In the genomic region with DNA sequence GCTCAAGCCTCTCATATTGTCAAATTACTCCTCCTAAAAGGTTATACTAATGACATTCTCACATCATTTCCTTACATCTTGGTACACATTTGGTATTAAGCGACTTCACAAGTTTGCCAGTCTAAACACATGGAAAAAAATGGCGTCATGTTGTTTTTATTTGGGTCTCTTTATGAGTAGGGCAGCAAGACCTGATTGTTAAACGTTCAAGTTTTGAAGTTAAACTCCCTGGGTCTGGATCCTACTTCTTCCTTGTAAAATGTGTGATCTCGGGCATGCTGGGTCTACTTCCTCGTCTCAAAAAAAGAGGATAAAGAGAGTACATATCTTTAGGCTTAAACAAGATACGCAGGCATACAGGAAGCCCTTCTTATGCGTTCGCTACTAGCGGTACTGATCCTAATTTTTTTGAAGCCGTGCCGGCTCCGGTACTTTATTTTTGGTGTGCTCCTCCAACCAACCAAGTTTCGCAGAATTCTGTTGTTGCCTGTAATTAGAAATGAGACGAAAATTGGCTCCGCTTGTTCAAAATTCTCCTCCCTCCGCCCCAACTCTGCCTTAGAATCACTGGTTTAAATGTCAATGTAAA, we compare ENCODE assay signal across 8 cellular contexts. TPM values are rescaled to one million over a fixed set of nuclear protein-coding genes. Genes with fewer than 3 reads are reported as not detected.
DNase-seq lines count a peak whose midpoint lies in the region; ATAC-seq and TF ChIP-seq lines count a peak whose summit lies in the region.

No MANE protein-coding gene starts in this region.

- no peaks in the 10 kb centered on the region for H3K36me3 ChIP-seq in adrenal gland (replicated peaks in 1 of 2)
- H3K36me3 ChIP-seq in iPS-15b (ENCODE audit: control insufficient read depth, insufficient read depth, low read length), result no peaks in the 10 kb centered on the region
- H3K36me3 ChIP-seq in spleen, result no peaks in the 10 kb centered on the region

- H3K4me1 ChIP-seq in adrenal gland (replicated peaks in 1 of 2), result peaks cover 20 to 24% of the 10 kb centered on the region in 2 donors
- H3K4me1 ChIP-seq in iPS-15b (ENCODE audit: control insufficient read depth, insufficient read depth, low read length), result peaks cover 10% of the 10 kb centered on the region
- H3K4me1 ChIP-seq in spleen, result peaks cover 9 to 49% (median 26%) of the 10 kb centered on the region in 6 donors

- H3K4me3 ChIP-seq in adrenal gland, result peak overlapping the region in 3 of 4 donors; percentile 10 to 91 (median 62)
- H3K4me3 ChIP-seq in iPS-15b (ENCODE audit: low read depth, low read length), result peak overlapping the region; percentile 75
- H3K4me3 ChIP-seq in spleen, result peak overlapping the region; percentile 57 to 87 (median 70)

- H3K27ac ChIP-seq in adrenal gland (peak overlapping the region; percentile 90 to 99 (median 93)), spleen (peak overlapping the region; percentile 95 to 99 (median 98))

- 0 to 1% (median 0%) methylated on average over 16 of the region's 16 CpGs for WGBS in adrenal gland, 4 donors
- WGBS in spleen, 5 donors, result 1% methylated on average over 16 of the region's 16 CpGs

- peak overlapping the region; percentile 96 for H3K9ac ChIP-seq in iPS-15b (ENCODE audit: low read depth, low read length)

- H3K27me3 ChIP-seq in adrenal gland (no peaks in the 10 kb centered on the region), iPS-15b (ENCODE audit: control insufficient read depth, insufficient read depth, low read length) (no peaks in the 10 kb centered on the region), spleen (replicated peaks in 1 of 7) (no peaks in the 10 kb centered on the region)

- intact Hi-C loops in adrenal gland (cut with DNase I), result no loop called here
- intact Hi-C loops in spleen (cut with DNase I; ENCODE audit: low total_unique reads), result no loop called here

- TF ChIP-seq CTCF in adrenal gland (IDR thresholded peaks at IDR 0.05) (no peak), spleen (IDR thresholded peaks at IDR 0.05 in 8 of 11, conservative IDR thresholded peaks at IDR 0.05 in 3 of 11) (no peak)

- TF ChIP-seq POLR2A in adrenal gland (IDR thresholded peaks at IDR 0.05) (no peak), spleen (IDR thresholded peaks at IDR 0.05) (no peak)

- H3K9me3 ChIP-seq in adrenal gland (replicated peaks in 1 of 3) (no peaks in the 10 kb centered on the region), iPS-15b (ENCODE audit: control insufficient read depth, insufficient read depth, low read length) (no peaks in the 10 kb centered on the region), spleen (no peaks in the 10 kb centered on the region)

- DNase-seq in DMS 273 treated with DMSO at 0.1 percent for 48 hours (lab: John Stamatoyannopoulos, UW), result peak; percentile 17
- DNase-seq in MV-4-11 (lab: John Stamatoyannopoulos, UW), result peak; percentile 53
- DNase-seq in adrenal gland, result peak in 3 of 7 donors; percentile 21 to 31 (median 23)
- no peak for DNase-seq in spleen
- DNase-seq in HPDE6-E6E7 (ENCODE audit: extremely low spot score), result no peak

- ATAC-seq in GM19463 (IDR thresholded peaks at IDR 0.05; ENCODE audit: unreplicated experiment) (peak; percentile 5), GM18870 (IDR thresholded peaks at IDR 0.05; ENCODE audit: unreplicated experiment) (no peak)

RNA-seq across cellular contexts. Expression of a gene that starts 0.6 kb away (rescaled TPM):
- 10 to 100 TPM; 16.5 to 46.2 (median 28.3) TPM for total RNA-seq in adrenal gland
- 10 to 100 TPM; 10.9 to 31.4 (median 11.1) TPM for polyA plus RNA-seq in adrenal gland
- total RNA-seq in spleen, result 10 to 100 TPM in 6 of 7 donors, 1 to 10 TPM in 1; 9.8 to 21.2 (median 13.8) TPM
- 1 to 10 TPM; 5.3 to 7.0 (median 6.5) TPM for polyA plus RNA-seq in spleen

RNA-seq across cellular contexts. Expression of a gene that starts 12.5 kb away (rescaled TPM):
- total RNA-seq in adrenal gland (1 to 10 TPM in 7 of 8 donors, under 1 TPM in 1; 0.55 to 8.3 (median 2.8) TPM), spleen (1 to 10 TPM in 6 of 7 donors, under 1 TPM in 1; 0.32 to 5.7 (median 1.6) TPM)
- polyA plus RNA-seq in adrenal gland (1 to 10 TPM in 1 of 3 donors, under 1 TPM in 2; 0.91 to 3.4 (median 0.95) TPM), spleen (under 1 TPM; 0.35 to 0.67 (median 0.57) TPM)

RNA-seq across cellular contexts. Expression of a gene that starts 16.7 kb away (rescaled TPM):
- total RNA-seq in adrenal gland, result 10 to 100 TPM in 6 of 8 donors, 1 to 10 TPM in 2; 7.9 to 17.1 (median 11.3) TPM
- polyA plus RNA-seq in adrenal gland, result 10 to 100 TPM in 1 of 3 donors, 1 to 10 TPM in 2; 2.2 to 12.1 (median 3.9) TPM
- total RNA-seq in spleen, result 10 to 100 TPM in 2 of 7 donors, 1 to 10 TPM in 5; 4.5 to 11.6 (median 7.8) TPM
- 1 to 10 TPM; 6.1 to 6.4 (median 6.2) TPM for polyA plus RNA-seq in spleen

Comparison
In these comparisons a context has a peak if more than half of its experiments do, and no peak if none do; other contexts are left out.
1. DNase-seq: peak in DMS 273 treated with DMSO at 0.1 percent for 48 hours (single experiment) and MV-4-11 (single experiment); none in spleen (single experiment) and HPDE6-E6E7 (single experiment).
2. Peak in every context shown above with its lines, with median percentiles within 50 percentile points of each other: H3K4me3 ChIP-seq.